In genomic region chr5:149388498-149389190, GRCh38 we compare ENCODE assay signal across 19 cellular contexts. TPM values are rescaled to one million over a fixed set of nuclear protein-coding genes. Genes with fewer than 3 reads are reported as not detected.
A peak's percentile ranks its signal among the peaks of the same experiment; 100 is the strongest.
DNase-seq lines count a peak whose midpoint lies in the region; ATAC-seq, FAIRE-seq and TF ChIP-seq lines count a peak whose summit lies in the region.
"Had no signal": no experiment of that assay in that cellular context is flagged by ENCODE, and none has a peak within 500 bp of the region (broad histone marks: within the 10 kb centered on the region; RNA-seq: fewer than 3 reads in every experiment).

No MANE protein-coding gene starts in this region.

- no peaks in the 10 kb centered on the region for H3K27me3 ChIP-seq in heart right ventricle
- peaks cover 0 to 2% (median 0%) of the 10 kb centered on the region in 3 donors for H3K27me3 ChIP-seq in psoas muscle (ENCODE audit: insufficient read depth in 3 of 3, low read length in 2 of 3)

- H3K36me3 ChIP-seq in heart right ventricle (no peaks in the 10 kb centered on the region), psoas muscle (ENCODE audit: insufficient read depth in 1 of 2, low read depth in 1 of 2) (no peaks in the 10 kb centered on the region)
- H3K36me3 ChIP-seq: HAP-1 had no signal

- H3K4me1 ChIP-seq in heart right ventricle (peaks cover 5 to 75% (median 53%) of the 10 kb centered on the region in 9 donors), psoas muscle (peaks cover 21% of the 10 kb centered on the region)
- H3K4me1 ChIP-seq: A549, HAP-1 had no signal

- no peak for FAIRE-seq in H54 (lab: Jason Lieb, UNC)
- FAIRE-seq: A549 had no signal

- H3K4me3 ChIP-seq in heart right ventricle (no peak overlapping the region), fibroblast of villous mesenchyme (ENCODE audit: low read depth, low read length) (no peak overlapping the region), psoas muscle (no peak overlapping the region)
- H3K4me3 ChIP-seq: A549, HAP-1 had no signal

- DNase-seq in heart right ventricle (no peak), cardiac septum (ENCODE audit: low spot score) (no peak), fibroblast of villous mesenchyme (ENCODE audit: low read depth) (peak; percentile 22), psoas muscle (no peak), SHP77 (lab: John Stamatoyannopoulos, UW) (no peak), H54 (ENCODE audit: insufficient read length, low spot score) (no peak)
- DNase-seq: amygdala, cortex of kidney, erythroblast, NCI-H2081, PC-3 had no signal

- ATAC-seq in heart right ventricle: peak in 3 of 8 donors; percentile 22 to 57 (median 40)
- no peak for ATAC-seq in psoas muscle
- ATAC-seq in GM18868 (IDR thresholded peaks at IDR 0.05; ENCODE audit: unreplicated experiment): no peak
- ATAC-seq in HG03175 (IDR thresholded peaks at IDR 0.05; ENCODE audit: unreplicated experiment): no peak
- ATAC-seq: A549, PC-3 had no signal

- TF ChIP-seq POLR2A in H54 (IDR thresholded peaks at IDR 0.05; ENCODE audit: low read depth, low read length): no peak

- 67 to 71% methylated on average over 7 of the region's 7 CpGs for WGBS in heart right ventricle, 2 donors
- WGBS in psoas muscle, 3 donors: 76 to 80% (median 79%) methylated on average over 7 of the region's 7 CpGs

- intact Hi-C loops in heart right ventricle (cut with DNase I): loop anchor here in 2 of 10 donors (5.0 kb wide), 1 partner anchor 34 kb away; no protein-coding TSS in a partner anchor
- intact Hi-C loops in cardiac septum (cut with DNase I): no loop called here
- intact Hi-C loops in psoas muscle (cut with DNase I): no loop called here

- H3K9me3 ChIP-seq in heart right ventricle (no peaks in the 10 kb centered on the region), psoas muscle (no peaks in the 10 kb centered on the region)
- H3K9me3 ChIP-seq: A549, HAP-1 had no signal

- H3K27ac ChIP-seq in heart right ventricle (peak overlapping the region in 9 of 10 donors; percentile 73 to 95 (median 90)), psoas muscle (peak overlapping the region; percentile 63)
- H3K27ac ChIP-seq: A549 had no signal

- TF ChIP-seq CTCF in heart right ventricle (IDR thresholded peaks at IDR 0.05) (no peak), fibroblast of villous mesenchyme (IDR thresholded peaks at IDR 0.05; ENCODE audit: insufficient read depth, low read depth, low read length) (no peak), psoas muscle (IDR thresholded peaks at IDR 0.05) (no peak)

RNA-seq across cellular contexts. Expression of gene IL17B, which starts 9.6 kb away (rescaled TPM):
- total RNA-seq in heart right ventricle (under 1 TPM in 2 of 10 donors, not detected in 8; 0.44 to 0.83 TPM), cardiac septum (not detected), fibroblast of villous mesenchyme (1.3 TPM in 1 of 2 replicates, not detected in the other), psoas muscle (under 1 TPM in 1 of 4 donors, not detected in 3; 0.58 TPM)
- polyA plus RNA-seq in heart right ventricle (under 1 TPM in 1 of 2 donors, not detected in 1; 0.57 TPM), psoas muscle (under 1 TPM in 2 of 3 donors, not detected in 1; 0.08 to 0.42 TPM)
- total RNA-seq: activated CD8-positive, alpha-beta memory T cell treated with anti-CD3 and anti-CD28 coated beads for 36 hours; activated T-helper 2 cell treated with anti-CD3 and anti-CD28 coated beads, Interferon-gamma antibody, Interleukin-2, Interleukin-4, amounts not matched to agents 10 μg/mL and 5 μg/mL and 100 μg/mL, durations not matched to agents 14 hours and 24 hours and 36 hours; kidney epithelial cell; PC-3; pulmonary artery endothelial cell had no signal

RNA-seq across cellular contexts. Expression of gene PCYOX1L, which starts 30.8 kb away (rescaled TPM):
- total RNA-seq in heart right ventricle (1 to 10 TPM; 2.6 to 5.5 (median 4.0) TPM), cardiac septum (4.3 TPM), fibroblast of villous mesenchyme (6.4 and 11.7 TPM in 2 replicates), psoas muscle (1 to 10 TPM in 1 of 4 donors, under 1 TPM in 3; 0.65 to 2.7 (median 0.84) TPM)
- polyA plus RNA-seq in heart right ventricle (1 to 10 TPM; 4.5 to 6.2 TPM), psoas muscle (1 to 10 TPM in 1 of 3 donors, under 1 TPM in 2; 0.28 to 1.1 (median 0.70) TPM)

RNA-seq across cellular contexts. Expression of gene GRPEL2, which starts 43.3 kb away (rescaled TPM):
- total RNA-seq in heart right ventricle (10 to 100 TPM in 6 of 10 donors, 1 to 10 TPM in 4; 8.1 to 13.4 (median 10.2) TPM), cardiac septum (11.0 TPM), fibroblast of villous mesenchyme (27.6 and 28.7 TPM in 2 replicates), psoas muscle (10 to 100 TPM in 2 of 4 donors, 1 to 10 TPM in 2; 8.8 to 11.1 (median 9.5) TPM)
- polyA plus RNA-seq in heart right ventricle (1 to 10 TPM; 4.8 to 9.5 TPM), psoas muscle (10 to 100 TPM in 2 of 3 donors, 1 to 10 TPM in 1; 4.7 to 11.6 (median 11.0) TPM)
